Comparison of ENCODE assay signal across 8 cellular contexts in the genomic region with DNA sequence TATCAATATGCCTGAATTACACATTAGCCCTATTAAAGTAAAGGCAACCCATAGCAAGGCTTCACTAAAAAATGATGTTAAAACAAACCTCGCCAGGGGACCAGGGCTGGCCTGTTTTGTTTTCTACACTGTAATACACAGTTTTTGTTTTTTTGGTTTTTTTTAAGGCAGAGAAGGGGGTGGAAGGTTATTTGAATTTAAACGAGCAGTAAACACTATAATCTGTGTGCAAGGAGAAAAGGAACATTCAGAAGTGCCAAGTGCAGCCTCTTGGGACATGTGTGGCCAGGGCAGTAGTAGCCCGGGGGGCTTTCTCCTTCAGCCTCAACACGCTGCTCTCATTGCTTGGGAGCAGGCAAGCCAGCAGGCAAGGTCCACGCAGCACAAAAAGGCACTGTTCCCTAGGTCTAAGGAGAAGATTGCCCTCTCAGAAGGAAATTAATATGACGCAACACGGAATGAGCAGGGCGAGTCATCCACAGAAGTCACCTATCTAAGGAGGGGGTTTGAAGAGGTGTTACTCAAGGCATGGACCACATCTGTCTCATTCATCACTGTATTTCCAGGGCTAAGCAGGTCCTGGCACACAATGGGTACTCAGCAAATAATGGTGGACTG. TPM values are rescaled to one million over a fixed set of nuclear protein-coding genes. Genes with fewer than 3 reads are reported as not detected.
DNase-seq lines count a peak whose midpoint lies in the region; ATAC-seq and TF ChIP-seq lines count a peak whose summit lies in the region.

No MANE protein-coding gene starts in this region.

- DNase-seq in AG20443 (ENCODE audit: low spot score) (peak; percentile 37), HS-5 (ENCODE audit: low read depth) (peak; percentile 13), breast epithelium (ENCODE audit: low spot score in 2 of 2) (peak in 1 of 2 donors; percentile 63), mucosa of descending colon (no peak), kidney glomerular epithelial cell (lab: John Stamatoyannopoulos, UW) (no peak), NCI-H2196 treated with DMSO at 0.1 percent for 48 hours (lab: John Stamatoyannopoulos, UW; ENCODE audit: unreplicated experiment) (no peak), ecto neural progenitor cell (ENCODE audit: low spot score) (no peak), ACHN (no peak)

- peak; percentile 64 for ATAC-seq in mucosa of descending colon

- H3K4me3 ChIP-seq in breast epithelium (peak overlapping the region in 1 of 3 donors; percentile 4), mucosa of descending colon (no peak overlapping the region)

- no peak for TF ChIP-seq CTCF in breast epithelium (IDR thresholded peaks at IDR 0.05)
- no peak for TF ChIP-seq CTCF in mucosa of descending colon (IDR thresholded peaks at IDR 0.05)

- in situ Hi-C loops in ACHN (cut with HindIII; ENCODE audit: low pct_ligation_motif_present, low pct_unique_long_range_greater_than_20kb, low sequenced_read_pairs), result no loop called here

- TF ChIP-seq POLR2A in breast epithelium (IDR thresholded peaks at IDR 0.05), result no peak

- peaks cover 11 to 34% of the 10 kb centered on the region in 2 donors for H3K4me1 ChIP-seq in breast epithelium
- peaks cover 36% of the 10 kb centered on the region for H3K4me1 ChIP-seq in mucosa of descending colon (ENCODE audit: low read depth)

- no peaks in the 10 kb centered on the region for H3K27me3 ChIP-seq in breast epithelium

- intact Hi-C loops in breast epithelium (cut with DNase I; ENCODE audit: low total_unique reads) (no loop called here), mucosa of descending colon (cut with DNase I, micrococcal nuclease) (no loop called here)

- no peaks in the 10 kb centered on the region for H3K9me3 ChIP-seq in breast epithelium
- H3K9me3 ChIP-seq in mucosa of descending colon, result no peaks in the 10 kb centered on the region

- no peaks in the 10 kb centered on the region for H3K36me3 ChIP-seq in breast epithelium
- H3K36me3 ChIP-seq in mucosa of descending colon (ENCODE audit: low read depth), result no peaks in the 10 kb centered on the region

- H3K27ac ChIP-seq in breast epithelium, result peak overlapping the region; percentile 45 to 54

RNA-seq across cellular contexts. Expression of a gene that starts 16.2 kb away (rescaled TPM):
- total RNA-seq in breast epithelium, result 10 to 100 TPM; 29.9 to 63.9 (median 48.2) TPM
- 10 to 100 TPM; 35.2 to 35.8 (median 35.6) TPM for total RNA-seq in mucosa of descending colon

Comparison
In these comparisons a context has a peak if more than half of its experiments do, and no peak if none do; other contexts are left out.
1. DNase-seq: peak in AG20443 (single experiment) and HS-5 (single experiment); none in mucosa of descending colon (0 of 3), kidney glomerular epithelial cell (single experiment), NCI-H2196 treated with DMSO at 0.1 percent for 48 hours (single experiment), ecto neural progenitor cell (single experiment) and ACHN (single experiment).